Comparison of ENCODE assay signal across 19 cellular contexts in the genomic region with DNA sequence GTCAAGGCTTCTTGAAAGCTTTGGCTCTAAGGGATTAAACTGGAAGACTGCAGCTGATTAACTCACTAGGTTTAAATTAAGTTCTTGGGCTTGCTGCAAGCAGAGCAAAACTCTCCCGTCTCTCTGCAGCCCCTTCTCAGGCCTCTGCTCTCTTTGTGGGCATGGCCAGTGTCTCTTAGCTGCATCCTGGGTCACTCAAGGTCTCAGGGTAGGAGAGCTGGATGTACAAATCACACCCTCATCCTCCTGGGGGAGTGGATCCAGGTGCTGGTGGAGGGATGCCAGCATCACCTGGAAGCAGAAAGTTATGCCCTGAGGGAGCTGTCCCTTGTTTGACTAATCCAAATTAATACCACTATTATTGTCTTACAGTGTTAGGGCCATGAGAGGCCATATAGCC. TPM values are rescaled to one million over a fixed set of nuclear protein-coding genes. Genes with fewer than 3 reads are reported as not detected.
DNase-seq lines count a peak whose midpoint lies in the region; ATAC-seq and TF ChIP-seq lines count a peak whose summit lies in the region.
"Had no signal": no experiment of that assay in that cellular context is flagged by ENCODE, and none has a peak within 500 bp of the region (broad histone marks: within the 10 kb centered on the region; RNA-seq: fewer than 3 reads in every experiment).

No MANE protein-coding gene starts in this region.

- no peak for DNase-seq in activated naive CD8-positive, alpha-beta T cell treated with anti-CD3 and anti-CD28 coated beads, Interleukin-2, amount 10 ng/mL, durations not matched to agents 7 days and 5 days
- no peak for DNase-seq in activated naive CD8-positive, alpha-beta T cell treated with anti-CD3 and anti-CD28 coated beads, Interleukin-2, amount 50 U/mL, for 24 hours
- DNase-seq in PC-3 (peak; percentile 85), hepatocyte (ENCODE audit: low spot score) (no peak), AG20443 (ENCODE audit: low spot score) (no peak), NCI-H1105 treated with DMSO at 0.1 percent for 48 hours (lab: John Stamatoyannopoulos, UW) (no peak), putamen (ENCODE audit: low spot score) (no peak)
- DNase-seq in activated naive CD4-positive, alpha-beta T cell treated with Interleukin-2 at 50 U/mL for 16 hours: no peak
- DNase-seq: activated CD4-positive, CD25-positive, alpha-beta regulatory T cell; effector CD8-positive, alpha-beta T cell; GDM1; IMR-90; kidney; stimulated activated naive CD8-positive, alpha-beta T cell treated with anti-CD3 and anti-CD28 coated beads, Interleukin-15, Interleukin-2, amounts not matched to agents 100 U/mL and 50 U/mL, for 24 hours; upper lobe of right lung had no signal

- H3K9me2 ChIP-seq in PC-3 (replicated peaks; ENCODE audit: low read length) (no peaks in the 10 kb centered on the region), hepatocyte (replicated peaks; ENCODE audit: insufficient read depth) (no peaks in the 10 kb centered on the region)

- no peaks in the 10 kb centered on the region for H3K9me3 Mint-ChIP-seq in activated naive CD8-positive, alpha-beta T cell treated with anti-CD3 and anti-CD28 coated beads, Interleukin-2, amount 10 ng/mL, durations not matched to agents 7 days and 5 days
- no peaks in the 10 kb centered on the region for H3K9me3 Mint-ChIP-seq in activated naive CD8-positive, alpha-beta T cell treated with anti-CD3 and anti-CD28 coated beads, Interleukin-2, amount 50 U/mL, for 24 hours
- H3K9me3 Mint-ChIP-seq: central memory CD8-positive, alpha-beta T cell; neural progenitor cell had no signal

- no peak overlapping the region for H2AFZ ChIP-seq in PC-3 (ENCODE audit: low read length)
- H2AFZ ChIP-seq in hepatocyte: no peak overlapping the region
- H2AFZ ChIP-seq: neural progenitor cell had no signal

- H4K20me1 ChIP-seq in PC-3 (ENCODE audit: low read length) (no peaks in the 10 kb centered on the region), hepatocyte (ENCODE audit: insufficient read depth, poor library complexity, severe bottlenecking) (no peaks in the 10 kb centered on the region)

- WGBS in hepatocyte (ENCODE audit: low lambda C conversion rate, missing lambda C conversion rate): 7% methylated on average over 1 of the region's 1 CpG

- no peaks in the 10 kb centered on the region for H3K36me3 Mint-ChIP-seq in activated naive CD8-positive, alpha-beta T cell treated with anti-CD3 and anti-CD28 coated beads, Interleukin-2, amount 10 ng/mL, durations not matched to agents 7 days and 5 days
- no peaks in the 10 kb centered on the region for H3K36me3 Mint-ChIP-seq in activated naive CD8-positive, alpha-beta T cell treated with anti-CD3 and anti-CD28 coated beads, Interleukin-2, amount 50 U/mL, for 24 hours (ENCODE audit: low read depth)
- H3K36me3 Mint-ChIP-seq: neural progenitor cell had no signal

- H3K4me1 ChIP-seq in PC-3 (ENCODE audit: insufficient read depth, low read length) (peaks cover 37% of the 10 kb centered on the region), hepatocyte (ENCODE audit: insufficient read depth) (peaks cover 33% of the 10 kb centered on the region)
- H3K4me1 ChIP-seq: neural progenitor cell, upper lobe of right lung had no signal

- H3K9me3 ChIP-seq in PC-3 (ENCODE audit: low read length) (no peaks in the 10 kb centered on the region), hepatocyte (ENCODE audit: low read depth) (no peaks in the 10 kb centered on the region)
- H3K9me3 ChIP-seq: upper lobe of right lung had no signal

- CTCF ChIA-PET in PC-3 (lab: Charles Lee): interaction anchor here (0.6 to 1.1 kb wide), 4 partner anchors 8 to 371 kb away, joined by 3 to 9 read pairs (median 6); no protein-coding TSS in a partner anchor

- H3K79me2 ChIP-seq in PC-3 (ENCODE audit: low read length) (no peaks in the 10 kb centered on the region), hepatocyte (no peaks in the 10 kb centered on the region)

- H3K36me3 ChIP-seq in PC-3 (ENCODE audit: low read depth, low read length): no peaks in the 10 kb centered on the region
- no peaks in the 10 kb centered on the region for H3K36me3 ChIP-seq in hepatocyte (replicated peaks; ENCODE audit: insufficient read depth, low read depth)
- H3K36me3 ChIP-seq: neural progenitor cell, upper lobe of right lung had no signal

- H3K4me3 ChIP-seq in PC-3 (ENCODE audit: low read length): peak overlapping the region; percentile 52; the same call in 1 of the 2 replicates
- no peak overlapping the region for H3K4me3 ChIP-seq in hepatocyte
- H3K4me3 ChIP-seq: GM12878, neural progenitor cell, upper lobe of right lung had no signal

- intact Hi-C loops in PC-3 (cut with micrococcal nuclease): loop anchor here (1.0 to 5.0 kb wide), 4 partner anchors 7 to 434 kb away; a partner anchor contains a TSS

- H3K9ac ChIP-seq in PC-3 (ENCODE audit: low read length): peak overlapping the region; percentile 75
- H3K9ac ChIP-seq: neural progenitor cell had no signal

- POLR2A ChIA-PET in activated naive CD8-positive, alpha-beta T cell treated with anti-CD3 and anti-CD28 coated beads, Interleukin-2, amount 10 ng/mL, durations not matched to agents 7 days and 5 days (lab: Charles Lee): interaction anchor here (1.1 kb wide), 1 partner anchor 47 kb away, joined by 3 read pairs; a partner anchor contains a TSS
- POLR2A ChIA-PET in PC-3 (lab: Charles Lee; ENCODE audit: unreplicated experiment): interaction anchor here (0.7 kb wide), 1 partner anchor 539 kb away, joined by 3 read pairs; no protein-coding TSS in a partner anchor

- no peak for ATAC-seq in activated naive CD8-positive, alpha-beta T cell treated with anti-CD3 and anti-CD28 coated beads, Interleukin-2, amount 10 ng/mL, durations not matched to agents 7 days and 5 days (ENCODE audit: low read depth)
- no peak for ATAC-seq in activated naive CD8-positive, alpha-beta T cell treated with anti-CD3 and anti-CD28 coated beads, Interleukin-2, amount 50 U/mL, for 24 hours
- peak; percentile 53 for ATAC-seq in PC-3
- ATAC-seq: stimulated activated naive CD8-positive, alpha-beta T cell treated with anti-CD3 and anti-CD28 coated beads, Interleukin-15, Interleukin-2, amounts not matched to agents 100 U/mL and 50 U/mL, for 24 hours had no signal

- H3K27me3 ChIP-seq in PC-3 (ENCODE audit: low read length): no peaks in the 10 kb centered on the region
- H3K27me3 ChIP-seq in hepatocyte: no peaks in the 10 kb centered on the region
- H3K27me3 ChIP-seq: neural progenitor cell, upper lobe of right lung had no signal

- H3K4me2 ChIP-seq in PC-3 (ENCODE audit: low read length): peak overlapping the region; percentile 81
- H3K4me2 ChIP-seq in hepatocyte: peak overlapping the region; percentile 9
- H3K4me2 ChIP-seq: neural progenitor cell had no signal

- no peaks in the 10 kb centered on the region for H3F3A ChIP-seq in PC-3 (ENCODE audit: low read length, unreplicated experiment)

- TF ChIP-seq CTCF in PC-3 (conservative IDR thresholded peaks at IDR 0.05; ENCODE audit: low read depth, low read length) (no peak), hepatocyte (IDR thresholded peaks at IDR 0.05; ENCODE audit: poor library complexity) (no peak)

- H3K4me1 Mint-ChIP-seq in activated naive CD8-positive, alpha-beta T cell treated with anti-CD3 and anti-CD28 coated beads, Interleukin-2, amount 10 ng/mL, durations not matched to agents 7 days and 5 days: peaks cover 21% of the 10 kb centered on the region
- H3K4me1 Mint-ChIP-seq in activated naive CD8-positive, alpha-beta T cell treated with anti-CD3 and anti-CD28 coated beads, Interleukin-2, amount 50 U/mL, for 24 hours: no peaks in the 10 kb centered on the region

- peak overlapping the region; percentile 96 for H3K27ac ChIP-seq in PC-3 (ENCODE audit: low read length)
- H3K27ac ChIP-seq in hepatocyte: peak overlapping the region; percentile 67
- H3K27ac ChIP-seq: neural progenitor cell, upper lobe of right lung had no signal

- BruUV-seq in PC-3 (replicated peaks; lab: Mats Ljungman, UMichigan): TSS peak; percentile 44

- H3K27me3 Mint-ChIP-seq in activated naive CD8-positive, alpha-beta T cell treated with anti-CD3 and anti-CD28 coated beads, Interleukin-2, amount 10 ng/mL, durations not matched to agents 7 days and 5 days: peaks cover 7% of the 10 kb centered on the region
- H3K27me3 Mint-ChIP-seq in activated naive CD8-positive, alpha-beta T cell treated with anti-CD3 and anti-CD28 coated beads, Interleukin-2, amount 50 U/mL, for 24 hours: no peaks in the 10 kb centered on the region

- H3K27ac Mint-ChIP-seq in activated naive CD8-positive, alpha-beta T cell treated with anti-CD3 and anti-CD28 coated beads, Interleukin-2, amount 10 ng/mL, durations not matched to agents 7 days and 5 days: peak overlapping the region; percentile 44
- no peak overlapping the region for H3K27ac Mint-ChIP-seq in activated naive CD8-positive, alpha-beta T cell treated with anti-CD3 and anti-CD28 coated beads, Interleukin-2, amount 50 U/mL, for 24 hours

- H3K4me3 Mint-ChIP-seq in activated naive CD8-positive, alpha-beta T cell treated with anti-CD3 and anti-CD28 coated beads, Interleukin-2, amount 10 ng/mL, durations not matched to agents 7 days and 5 days: no peak overlapping the region
- no peak overlapping the region for H3K4me3 Mint-ChIP-seq in activated naive CD8-positive, alpha-beta T cell treated with anti-CD3 and anti-CD28 coated beads, Interleukin-2, amount 50 U/mL, for 24 hours
- H3K4me3 Mint-ChIP-seq: central memory CD8-positive, alpha-beta T cell; neural progenitor cell had no signal

RNA-seq across cellular contexts. Expression of a gene that starts 35.8 kb away (rescaled TPM):
- total RNA-seq in activated naive CD8-positive, alpha-beta T cell treated with anti-CD3 and anti-CD28 coated beads, Interleukin-2, amount 10 ng/mL, durations not matched to agents 7 days and 5 days: under 1 TPM; 0.11 TPM
- total RNA-seq in PC-3 (2014; rRNA removed) (not detected in 2 replicates), hepatocyte (0.33 TPM in 1 of 2 replicates, not detected in the other)
- not detected in 2 replicates for polyA plus RNA-seq in hepatocyte
- total RNA-seq: IMR-90, renal cortical epithelial cell, upper lobe of right lung had no signal
- polyA plus RNA-seq: IMR-90 had no signal

RNA-seq across cellular contexts. Expression of a gene that starts 47.7 kb away (rescaled TPM):
- total RNA-seq in activated naive CD8-positive, alpha-beta T cell treated with anti-CD3 and anti-CD28 coated beads, Interleukin-2, amount 10 ng/mL, durations not matched to agents 7 days and 5 days: 10 to 100 TPM; 70.3 to 74.7 TPM
- 30.3 and 54.6 TPM in 2 replicates for total RNA-seq in PC-3 (2014; rRNA removed)
- 33.3 and 36.6 TPM in 2 replicates for total RNA-seq in hepatocyte
- 79.8 and 84.0 TPM in 2 replicates for polyA plus RNA-seq in hepatocyte

RNA-seq across cellular contexts. Expression of a gene that starts 51.2 kb away (rescaled TPM):
- 1 to 10 TPM; 6.9 to 7.0 TPM for total RNA-seq in activated naive CD8-positive, alpha-beta T cell treated with anti-CD3 and anti-CD28 coated beads, Interleukin-2, amount 10 ng/mL, durations not matched to agents 7 days and 5 days
- total RNA-seq in PC-3 (2014; rRNA removed) (8.5 and 9.7 TPM in 2 replicates), hepatocyte (30.0 and 30.5 TPM in 2 replicates)
- polyA plus RNA-seq in hepatocyte: 6.3 and 7.5 TPM in 2 replicates
